40 cellular contexts compared by ENCODE assay signal in the genomic region with DNA sequence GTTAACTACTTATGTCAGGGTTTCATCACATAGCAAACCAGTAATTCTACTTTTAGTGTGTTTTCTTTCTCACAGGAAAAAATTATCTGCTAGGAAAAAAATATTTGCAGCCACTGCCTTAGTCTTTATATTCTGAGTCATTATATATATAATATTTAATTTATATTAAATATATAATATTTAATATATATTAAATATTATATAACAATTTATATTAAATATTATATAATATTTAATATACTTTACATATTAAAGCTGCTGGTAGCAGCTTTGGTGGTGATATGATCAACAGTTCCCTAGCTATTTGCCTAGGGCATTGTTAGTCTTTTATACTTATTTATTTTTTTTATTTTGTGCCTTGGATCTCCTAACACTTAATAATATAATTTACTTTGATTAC.
"Had no signal": no experiment of that assay in that cellular context is flagged by ENCODE, and none has a peak within 500 bp of the region (broad histone marks: within the 10 kb centered on the region; RNA-seq: fewer than 3 reads in every experiment).

No MANE protein-coding gene starts in this region.

- H3K4me1 Mint-ChIP-seq: activated naive CD4-positive, alpha-beta T cell treated with anti-CD3 and anti-CD28 coated beads, Interleukin-2, amount 10 ng/mL, durations not matched to agents 7 days and 5 days; activated naive CD4-positive, alpha-beta T cell treated with anti-CD3 and anti-CD28 coated beads, Interleukin-2, amount 50 U/mL, for 24 hours; activated naive CD8-positive, alpha-beta T cell treated with anti-CD3 and anti-CD28 coated beads for 36 hours; activated naive CD8-positive, alpha-beta T cell treated with anti-CD3 and anti-CD28 coated beads, Interleukin-2, amount 10 ng/mL, durations not matched to agents 7 days and 5 days; activated naive CD8-positive, alpha-beta T cell treated with anti-CD3 and anti-CD28 coated beads, Interleukin-2, amount 50 U/mL, for 24 hours; activated T-helper 17 cell treated with anti-CD3 and anti-CD28 coated beads, Interleukin-2, amount 50 U/mL, for 72 hours; brain; central memory CD8-positive, alpha-beta T cell had no signal

- H3K36me3 Mint-ChIP-seq: activated naive CD4-positive, alpha-beta T cell treated with anti-CD3 and anti-CD28 coated beads, Interleukin-2, amount 10 ng/mL, durations not matched to agents 7 days and 5 days; activated naive CD4-positive, alpha-beta T cell treated with anti-CD3 and anti-CD28 coated beads, Interleukin-2, amount 50 U/mL, for 24 hours; activated naive CD4-positive, alpha-beta T cell treated with anti-CD3 and anti-CD28 coated beads, Interleukin-2, amount 50 U/mL, for 72 hours; activated naive CD8-positive, alpha-beta T cell; activated naive CD8-positive, alpha-beta T cell treated with anti-CD3 and anti-CD28 coated beads for 36 hours; activated naive CD8-positive, alpha-beta T cell treated with anti-CD3 and anti-CD28 coated beads, Interleukin-2, amount 10 ng/mL, durations not matched to agents 7 days and 5 days; brain had no signal

- H3K27me3 Mint-ChIP-seq: activated naive CD4-positive, alpha-beta T cell treated with anti-CD3 and anti-CD28 coated beads, Interleukin-2, amount 10 ng/mL, durations not matched to agents 7 days and 5 days; activated naive CD4-positive, alpha-beta T cell treated with anti-CD3 and anti-CD28 coated beads, Interleukin-2, amount 50 U/mL, for 24 hours; activated naive CD8-positive, alpha-beta T cell treated with anti-CD3 and anti-CD28 coated beads for 36 hours; activated naive CD8-positive, alpha-beta T cell treated with anti-CD3 and anti-CD28 coated beads, Interleukin-2, amount 10 ng/mL, durations not matched to agents 7 days and 5 days; activated T-cell treated with anti-CD3 and anti-CD28 coated beads, Interleukin-2, amount 50 U/mL, for 24 hours; activated T-helper 17 cell treated with anti-CD3 and anti-CD28 coated beads, Interleukin-2, amount 50 U/mL, for 72 hours; central memory CD8-positive, alpha-beta T cell had no signal

- FAIRE-seq: astrocyte, bronchial epithelial cell had no signal

- H3K27ac ChIP-seq: adrenal gland, ascending aorta, body of pancreas, brain microvascular endothelial cell, breast epithelium, cardiac muscle cell had no signal

- H3K27ac Mint-ChIP-seq: activated naive CD4-positive, alpha-beta T cell treated with anti-CD3 and anti-CD28 coated beads for 36 hours; activated naive CD4-positive, alpha-beta T cell treated with anti-CD3 and anti-CD28 coated beads, Interleukin-2, amount 10 ng/mL, durations not matched to agents 7 days and 5 days; activated naive CD4-positive, alpha-beta T cell treated with anti-CD3 and anti-CD28 coated beads, Interleukin-2, amount 50 U/mL, for 24 hours; activated naive CD4-positive, alpha-beta T cell treated with anti-CD3 and anti-CD28 coated beads, Interleukin-2, amount 50 U/mL, for 72 hours; activated naive CD8-positive, alpha-beta T cell; activated naive CD8-positive, alpha-beta T cell treated with anti-CD3 and anti-CD28 coated beads for 36 hours; activated naive CD8-positive, alpha-beta T cell treated with anti-CD3 and anti-CD28 coated beads, Interleukin-2, amount 10 ng/mL, durations not matched to agents 7 days and 5 days; activated naive CD8-positive, alpha-beta T cell treated with anti-CD3 and anti-CD28 coated beads, Interleukin-2, amount 50 U/mL, for 24 hours; activated T-cell treated with anti-CD3 and anti-CD28 coated beads, Interleukin-2, amount 50 U/mL, for 24 hours; activated T-cell treated with anti-CD3 and anti-CD28 coated beads, Interleukin-2, amount 50 U/mL, for 72 hours; activated T-helper 1 cell treated with anti-CD3 and anti-CD28 coated beads, Interleukin-12 subunit alpha, Interleukin-12 subunit beta, Interleukin-2, Interleukin-4 antibody, amounts not matched to agents 30 ng/mL and 10 ng/mL and 1 ng/mL, durations not matched to agents 14 hours and 24 hours and 36 hours; activated T-helper 17 cell treated with anti-CD3 and anti-CD28 coated beads, Interleukin-2, amount 50 U/mL, for 72 hours; activated T-helper 2 cell treated with anti-CD3 and anti-CD28 coated beads, Interferon-gamma antibody, Interleukin-2, Interleukin-4, amounts not matched to agents 10 μg/mL and 5 μg/mL and 100 μg/mL, durations not matched to agents 14 hours and 24 hours and 36 hours; brain had no signal

- H3K9me3 Mint-ChIP-seq: activated naive CD4-positive, alpha-beta T cell treated with anti-CD3 and anti-CD28 coated beads, Interleukin-2, amount 10 ng/mL, durations not matched to agents 7 days and 5 days; activated naive CD4-positive, alpha-beta T cell treated with anti-CD3 and anti-CD28 coated beads, Interleukin-2, amount 50 U/mL, for 24 hours; activated naive CD8-positive, alpha-beta T cell treated with anti-CD3 and anti-CD28 coated beads for 36 hours; activated T-cell treated with anti-CD3 and anti-CD28 coated beads, Interleukin-2, amount 50 U/mL, for 24 hours; activated T-cell treated with anti-CD3 and anti-CD28 coated beads, Interleukin-2, amount 50 U/mL, for 72 hours; activated T-helper 1 cell treated with anti-CD3 and anti-CD28 coated beads, Interleukin-12 subunit alpha, Interleukin-12 subunit beta, Interleukin-2, Interleukin-4 antibody, amounts not matched to agents 30 ng/mL and 10 ng/mL and 1 ng/mL, durations not matched to agents 14 hours and 24 hours and 36 hours; activated T-helper 2 cell treated with anti-CD3 and anti-CD28 coated beads, Interferon-gamma antibody, Interleukin-2, Interleukin-4, amounts not matched to agents 10 μg/mL and 5 μg/mL and 100 μg/mL, durations not matched to agents 14 hours and 24 hours and 36 hours; central memory CD8-positive, alpha-beta T cell had no signal

- H3K36me3 ChIP-seq: adrenal gland, ascending aorta, brain microvascular endothelial cell, breast epithelium, cardiac muscle cell had no signal

- ATAC-seq: activated naive CD4-positive, alpha-beta T cell treated with anti-CD3 and anti-CD28 coated beads, Interleukin-2, amount 50 U/mL, for 72 hours; activated naive CD8-positive, alpha-beta T cell treated with anti-CD3 and anti-CD28 coated beads, Interleukin-2, amount 50 U/mL, for 24 hours; activated T-cell treated with anti-CD3 and anti-CD28 coated beads, Interleukin-2, amount 50 U/mL, for 4 hours; activated T-cell treated with anti-CD3 and anti-CD28 coated beads, Interleukin-2, amount 50 U/mL, for 72 hours; activated T-helper 17 cell treated with anti-CD3 and anti-CD28 coated beads, Interleukin-2, amount 50 U/mL, for 72 hours; body of pancreas had no signal

- H3K27me3 ChIP-seq: adrenal gland, ascending aorta, body of pancreas, brain microvascular endothelial cell, breast epithelium, cardiac muscle cell had no signal

- H3K4me1 ChIP-seq: adrenal gland, body of pancreas, breast epithelium had no signal

- DNase-seq: activated effector memory CD4-positive, alpha-beta T cell treated with anti-CD3 and anti-CD28 coated beads, Interleukin-2, amount 50 U/mL, for 16 hours; activated effector memory CD4-positive, alpha-beta T cell treated with Interleukin-2 at 50 U/mL for 16 hours; activated gamma-delta T cell; activated gamma-delta T cell treated with Interleukin-2 at 50 U/mL for 16 hours; activated naive CD4-positive, alpha-beta T cell; activated naive CD4-positive, alpha-beta T cell treated with anti-CD3 and anti-CD28 coated beads for 36 hours; activated naive CD4-positive, alpha-beta T cell treated with anti-CD3 and anti-CD28 coated beads, Interleukin-2, amount 10 ng/mL, durations not matched to agents 7 days and 5 days; activated naive CD4-positive, alpha-beta T cell treated with anti-CD3 and anti-CD28 coated beads, Interleukin-2, amount 50 U/mL, for 16 hours; activated naive CD4-positive, alpha-beta T cell treated with Interleukin-2 at 50 U/mL for 16 hours; activated naive CD8-positive, alpha-beta T cell treated with anti-CD3 and anti-CD28 coated beads for 36 hours; activated naive CD8-positive, alpha-beta T cell treated with anti-CD3 and anti-CD28 coated beads, Interleukin-2, amount 10 ng/mL, durations not matched to agents 7 days and 5 days; activated naive CD8-positive, alpha-beta T cell treated with anti-CD3 and anti-CD28 coated beads, Interleukin-2, amount 50 U/mL, for 24 hours; activated T-cell treated with anti-CD3 and anti-CD28 coated beads, Interleukin-2, amount 50 U/mL, for 1 hour; activated T-cell treated with anti-CD3 and anti-CD28 coated beads, Interleukin-2, amount 50 U/mL, for 24 hours; activated T-cell treated with anti-CD3 and anti-CD28 coated beads, Interleukin-2, amount 50 U/mL, for 4 hours; activated T-cell treated with anti-CD3 and anti-CD28 coated beads, Interleukin-2, amount 50 U/mL, for 48 hours; activated T-cell treated with anti-CD3 and anti-CD28 coated beads, Interleukin-2, amount 50 U/mL, for 72 hours; adrenal gland; amniotic stem cell; amygdala; anterior cingulate cortex; aorta; body of pancreas; brain microvascular endothelial cell; caudate nucleus; central memory CD4-positive, alpha-beta T cell; cerebellar nuclear complex had no signal

- H3K4me3 ChIP-seq: adrenal gland, ascending aorta, body of pancreas, breast epithelium, cardiac muscle cell had no signal

- H3K4me3 Mint-ChIP-seq: activated naive CD4-positive, alpha-beta T cell treated with anti-CD3 and anti-CD28 coated beads for 36 hours; activated naive CD4-positive, alpha-beta T cell treated with anti-CD3 and anti-CD28 coated beads, Interleukin-2, amount 10 ng/mL, durations not matched to agents 7 days and 5 days; activated naive CD4-positive, alpha-beta T cell treated with anti-CD3 and anti-CD28 coated beads, Interleukin-2, amount 50 U/mL, for 24 hours; activated naive CD8-positive, alpha-beta T cell; activated naive CD8-positive, alpha-beta T cell treated with anti-CD3 and anti-CD28 coated beads for 36 hours; activated naive CD8-positive, alpha-beta T cell treated with anti-CD3 and anti-CD28 coated beads, Interleukin-2, amount 10 ng/mL, durations not matched to agents 7 days and 5 days; activated naive CD8-positive, alpha-beta T cell treated with anti-CD3 and anti-CD28 coated beads, Interleukin-2, amount 50 U/mL, for 24 hours; activated T-cell treated with anti-CD3 and anti-CD28 coated beads, Interleukin-2, amount 50 U/mL, for 24 hours; activated T-cell treated with anti-CD3 and anti-CD28 coated beads, Interleukin-2, amount 50 U/mL, for 4 hours; activated T-cell treated with anti-CD3 and anti-CD28 coated beads, Interleukin-2, amount 50 U/mL, for 72 hours; activated T-helper 1 cell treated with anti-CD3 and anti-CD28 coated beads, Interleukin-12 subunit alpha, Interleukin-12 subunit beta, Interleukin-2, Interleukin-4 antibody, amounts not matched to agents 30 ng/mL and 10 ng/mL and 1 ng/mL, durations not matched to agents 14 hours and 24 hours and 36 hours; activated T-helper 17 cell treated with anti-CD3 and anti-CD28 coated beads, Interleukin-2, amount 50 U/mL, for 72 hours; brain; central memory CD8-positive, alpha-beta T cell had no signal

- H3K9me3 ChIP-seq: adrenal gland, ascending aorta, body of pancreas, breast epithelium had no signal
